In genomic region chr5:158301186-158301585, GRCh38 we compare ENCODE assay signal across 31 cellular contexts.
"Had no signal": no experiment of that assay in that cellular context is flagged by ENCODE, and none has a peak within 500 bp of the region (broad histone marks: within the 10 kb centered on the region; RNA-seq: fewer than 3 reads in every experiment).

No MANE protein-coding gene starts in this region.

- H3K27ac Mint-ChIP-seq: activated CD4-positive, alpha-beta T cell treated with anti-CD3 and anti-CD28 coated beads, Interleukin-2, amount 10 ng/mL, durations not matched to agents 24 days and 14 days; activated CD8-positive, alpha-beta T cell treated with anti-CD3 and anti-CD28 coated beads for 36 hours; activated naive CD4-positive, alpha-beta T cell treated with anti-CD3 and anti-CD28 coated beads, Interleukin-2, amount 50 U/mL, for 24 hours; activated naive CD8-positive, alpha-beta T cell treated with anti-CD3 and anti-CD28 coated beads, Interleukin-2, amount 10 ng/mL, durations not matched to agents 7 days and 5 days; activated T-cell treated with anti-CD3 and anti-CD28 coated beads, Interleukin-2, amount 50 U/mL, for 72 hours; activated T-helper 17 cell treated with anti-CD3 and anti-CD28 coated beads, Interleukin-2, amount 50 U/mL, for 72 hours had no signal

- H3K36me3 Mint-ChIP-seq: activated naive CD4-positive, alpha-beta T cell treated with anti-CD3 and anti-CD28 coated beads, Interleukin-2, amount 50 U/mL, for 24 hours; activated naive CD8-positive, alpha-beta T cell treated with anti-CD3 and anti-CD28 coated beads, Interleukin-2, amount 10 ng/mL, durations not matched to agents 7 days and 5 days had no signal

- H3K4me3 ChIP-seq: adrenal gland, body of pancreas, MG63, Peyer's patch, SK-N-MC had no signal

- H3K27me3 Mint-ChIP-seq: activated CD4-positive, alpha-beta T cell treated with anti-CD3 and anti-CD28 coated beads, Interleukin-2, amount 10 ng/mL, durations not matched to agents 24 days and 14 days; activated CD8-positive, alpha-beta T cell treated with anti-CD3 and anti-CD28 coated beads for 36 hours; activated naive CD4-positive, alpha-beta T cell treated with anti-CD3 and anti-CD28 coated beads, Interleukin-2, amount 50 U/mL, for 24 hours had no signal

- H3K4me3 Mint-ChIP-seq: activated CD4-positive, alpha-beta T cell treated with anti-CD3 and anti-CD28 coated beads, Interleukin-2, amount 10 ng/mL, durations not matched to agents 24 days and 14 days; activated CD8-positive, alpha-beta T cell treated with anti-CD3 and anti-CD28 coated beads for 36 hours; activated naive CD4-positive, alpha-beta T cell treated with anti-CD3 and anti-CD28 coated beads, Interleukin-2, amount 50 U/mL, for 24 hours; activated naive CD8-positive, alpha-beta T cell treated with anti-CD3 and anti-CD28 coated beads, Interleukin-2, amount 10 ng/mL, durations not matched to agents 7 days and 5 days; activated T-cell treated with anti-CD3 and anti-CD28 coated beads, Interleukin-2, amount 50 U/mL, for 72 hours; activated T-helper 17 cell treated with anti-CD3 and anti-CD28 coated beads, Interleukin-2, amount 50 U/mL, for 72 hours had no signal

- DNase-seq: activated CD4-positive, alpha-beta T cell treated with anti-CD3 and anti-CD28 coated beads, Interleukin-2, amount 10 ng/mL, durations not matched to agents 24 days and 14 days; activated CD4-positive, alpha-beta T cell treated with anti-CD3 and anti-CD28 coated beads, Interleukin-2, amount 50 U/mL, for 4 hours; activated CD8-positive, alpha-beta T cell treated with anti-CD3 and anti-CD28 coated beads for 36 hours; activated gamma-delta T cell; activated naive CD4-positive, alpha-beta T cell treated with Interleukin-2 at 50 U/mL for 16 hours; activated naive CD8-positive, alpha-beta T cell treated with anti-CD3 and anti-CD28 coated beads, Interleukin-2, amount 10 ng/mL, durations not matched to agents 7 days and 5 days; activated T-cell treated with anti-CD3 and anti-CD28 coated beads, Interleukin-2, amount 50 U/mL, for 1 hour; activated T-cell treated with anti-CD3 and anti-CD28 coated beads, Interleukin-2, amount 50 U/mL, for 72 hours; adrenal gland; body of pancreas; central memory CD4-positive, alpha-beta T cell; Kasumi-1; KG1; MG63; MV-4-11; NCI-H1092; NCI-H1417 treated with DMSO at 0.1 percent for 48 hours; NCI-H1694 treated with DMSO at 0.1 percent for 48 hours; NCI-H2029; NCI-H510A; NCI-H526; NCI-H774; NK-92 treated with Interleukin-12 subunit alpha and Interleukin-12 subunit beta, amount 100 ng/mL, for 24 hours; PC-3; Peyer's patch; Right ventricle myocardium superior; T1000; WERI-Rb-1 had no signal

- H3K4me1 Mint-ChIP-seq: activated CD4-positive, alpha-beta T cell treated with anti-CD3 and anti-CD28 coated beads, Interleukin-2, amount 10 ng/mL, durations not matched to agents 24 days and 14 days; activated naive CD4-positive, alpha-beta T cell treated with anti-CD3 and anti-CD28 coated beads, Interleukin-2, amount 50 U/mL, for 24 hours; activated naive CD8-positive, alpha-beta T cell treated with anti-CD3 and anti-CD28 coated beads, Interleukin-2, amount 10 ng/mL, durations not matched to agents 7 days and 5 days; activated T-helper 17 cell treated with anti-CD3 and anti-CD28 coated beads, Interleukin-2, amount 50 U/mL, for 72 hours had no signal
